In genomic region chr9:114906922-114907571, GRCh38 we compare ENCODE assay signal across 8 cellular contexts. TPM values are rescaled to one million over a fixed set of nuclear protein-coding genes. Genes with fewer than 3 reads are reported as not detected.
DNase-seq lines count a peak whose midpoint lies in the region; ATAC-seq, FAIRE-seq and TF ChIP-seq lines count a peak whose summit lies in the region.

No MANE protein-coding gene starts in this region.

- H3K9ac ChIP-seq in HCT116 (ENCODE audit: low read length) = no peak overlapping the region
- peak overlapping the region; percentile 52 for H3K9ac ChIP-seq in NT2/D1 (ENCODE audit: insufficient read length, low read depth)

- no peak overlapping the region for H2AFZ ChIP-seq in HCT116 (ENCODE audit: low read depth, low read length, poor library complexity, severe bottlenecking)

- DNase-seq in Caco-2 (peak; percentile 66 to 79), HCT116 (ENCODE audit: low read depth, low spot score) (peak; percentile 38), NT2/D1 (ENCODE audit: low read depth, low spot score) (peak; percentile 75), cardiac fibroblast (ENCODE audit: low read depth in 2 of 2) (peak; percentile 66 to 67), midbrain (lab: John Stamatoyannopoulos, UW) (peak; percentile 26), activated gamma-delta T cell treated with Interleukin-2 at 50 U/mL for 16 hours (no peak), GM12891 (ENCODE audit: insufficient read length, low spot score) (no peak)

- TF ChIP-seq POLR2A in HCT116 (IDR thresholded peaks at IDR 0.05; ENCODE audit: borderline replicate concordance, extremely low read depth, insufficient read depth, insufficient read length) = no peak
- TF ChIP-seq POLR2A in GM12891 (IDR thresholded peaks at IDR 0.05; ENCODE audit: low read depth, low read length) = no peak

- ATAC-seq in HCT116 = peak; percentile 78
- ATAC-seq in HG03378 (IDR thresholded peaks at IDR 0.05; ENCODE audit: unreplicated experiment) = no peak

- intact Hi-C loops in Caco-2 (cut with micrococcal nuclease; ENCODE audit: unreplicated experiment) = loop anchor here (1.0 to 5.0 kb wide), 3 partner anchors 168 to 400 kb away; partner anchors contain the start of gene WHRN
- intact Hi-C loops in HCT116 (cut with micrococcal nuclease) = loop anchor here (1.0 kb wide), 3 partner anchors 168 to 245 kb away; partner anchors contain the start of gene TEX48

- no peak for FAIRE-seq in GM12891 (lab: Jason Lieb, UNC)

- RAD21 ChIA-PET in HCT116 (lab: Charles Lee; ENCODE audit: low non-redundant PET in 1 of 2, low total read pairs in 2 of 2, uncharacterized antibody in 2 of 2, unreplicated experiment in 2 of 2) = interaction anchor here (0.7 to 1.4 kb wide), 5 partner anchors 107 to 501 kb away, joined by 3 to 6 read pairs (median 3); partner anchors contain the start of gene TEX48 (in 1 of the 2)

- H3K27ac ChIP-seq in HCT116 (ENCODE audit: low read depth, low read length) = no peak overlapping the region

- H4K20me1 ChIP-seq in HCT116 (ENCODE audit: insufficient read depth) = no peaks in the 10 kb centered on the region

- no peaks in the 10 kb centered on the region for H3K79me2 ChIP-seq in HCT116 (ENCODE audit: insufficient read depth, low read length)

- H3K4me3 Mint-ChIP-seq in Caco-2 (ENCODE audit: unreplicated experiment) = no peak overlapping the region

- BruUV-seq in Caco-2 (replicated peaks; lab: Mats Ljungman, UMichigan) (no TSS peak), HCT116 (replicated peaks; lab: Mats Ljungman, UMichigan) (no TSS peak)

- peaks cover 34% of the 10 kb centered on the region for H3K4me1 Mint-ChIP-seq in Caco-2 (ENCODE audit: low read depth, unreplicated experiment)

- H3K9me2 ChIP-seq in HCT116 (ENCODE audit: insufficient read depth) = no peaks in the 10 kb centered on the region

- no peaks in the 10 kb centered on the region for H3K27me3 Mint-ChIP-seq in Caco-2 (ENCODE audit: insufficient read depth, unreplicated experiment)

- H3K36me3 ChIP-seq in Caco-2 (ENCODE audit: control insufficient read depth, insufficient read depth, low read length) = no peaks in the 10 kb centered on the region
- H3K36me3 ChIP-seq in HCT116 (ENCODE audit: control insufficient read depth in 1 of 2, insufficient read depth in 2 of 2, low read length in 2 of 2) = no peaks in the 10 kb centered on the region
- H3K36me3 ChIP-seq in NT2/D1 (ENCODE audit: insufficient read depth, insufficient read length, low read length) = no peaks in the 10 kb centered on the region

- peaks cover 13% of the 10 kb centered on the region for H3K36me3 Mint-ChIP-seq in Caco-2 (ENCODE audit: insufficient read depth, unreplicated experiment)

- peaks cover 35% of the 10 kb centered on the region for H3K4me1 ChIP-seq in Caco-2
- peaks cover 13 to 20% of the 10 kb centered on the region in 2 experiments for H3K4me1 ChIP-seq in HCT116 (ENCODE audit: control insufficient read depth in 1 of 2, insufficient read depth in 2 of 2, low read length in 2 of 2)
- peaks cover 16% of the 10 kb centered on the region for H3K4me1 ChIP-seq in NT2/D1 (ENCODE audit: insufficient read depth, insufficient read length)

- TF ChIP-seq CTCF in Caco-2 (IDR thresholded peaks at IDR 0.05; ENCODE audit: insufficient read depth in 1 of 2, low read depth in 1 of 2, low read length in 1 of 2, severe bottlenecking in 1 of 2, unreplicated experiment in 1 of 2) (peak; percentile 63 to 71), HCT116 (IDR thresholded peaks at IDR 0.05 in 2 of 3, conservative IDR thresholded peaks at IDR 0.05 in 1 of 3; ENCODE audit: borderline replicate concordance in 1 of 3, insufficient read depth in 1 of 3, low read depth in 2 of 3, low read length in 2 of 3) (peak; percentile 62 to 83 (median 65)), cardiac fibroblast (IDR thresholded peaks at IDR 0.05; ENCODE audit: low read depth, low read length) (peak; percentile 77)

- POLR2A ChIA-PET in Caco-2 (lab: Charles Lee) = no interaction called here
- POLR2A ChIA-PET in HCT116 (lab: Charles Lee) = no interaction called here

- no peak overlapping the region for H3K4me2 ChIP-seq in HCT116 (ENCODE audit: low read length)

- H3K27me3 ChIP-seq in Caco-2 (replicated peaks; ENCODE audit: control insufficient read depth, insufficient read depth, low read length) (no peaks in the 10 kb centered on the region), HCT116 (ENCODE audit: insufficient read depth, low read length) (peaks cover 15% of the 10 kb centered on the region; the same call in 1 of the 2 replicates), NT2/D1 (ENCODE audit: insufficient read depth, insufficient read length) (peaks cover 14% of the 10 kb centered on the region)

- H3K4me3 ChIP-seq in Caco-2 (ENCODE audit: low read depth, low read length) = no peak overlapping the region
- H3K4me3 ChIP-seq in HCT116 (replicated peaks in 1 of 2; ENCODE audit: low read depth in 1 of 2, low read length in 2 of 2) = no peak overlapping the region
- no peak overlapping the region for H3K4me3 ChIP-seq in NT2/D1 (ENCODE audit: insufficient read length, low read depth)
- H3K4me3 ChIP-seq in cardiac fibroblast (replicated peaks in 1 of 2; ENCODE audit: low read depth in 2 of 2, low read length in 2 of 2) = no peak overlapping the region

- TF ChIP-seq RAD21 in HCT116 (IDR thresholded peaks at IDR 0.05; ENCODE audit: low read depth) = peak; percentile 85

- H3K27ac Mint-ChIP-seq in Caco-2 (ENCODE audit: unreplicated experiment) = peak overlapping the region; percentile 92

- no peaks in the 10 kb centered on the region for H3K9me3 Mint-ChIP-seq in Caco-2 (ENCODE audit: unreplicated experiment)

- CTCF ChIA-PET in Caco-2 (lab: Charles Lee) (interaction anchor here (0.7 to 1.6 kb wide), 12 partner anchors 17 to 501 kb away, joined by 3 to 15 read pairs (median 4); no protein-coding TSS in a partner anchor), HCT116 (lab: Charles Lee) (interaction anchor here (0.6 to 10.7 kb wide), 20 partner anchors 9 to 1378 kb away, joined by 3 to 132 read pairs (median 4); partner anchors contain the start of genes TEX48 and TEX53)

- H3K9me3 ChIP-seq in Caco-2 (no peaks in the 10 kb centered on the region), HCT116 (ENCODE audit: control insufficient read depth in 1 of 2, insufficient read depth in 1 of 2, low read depth in 1 of 2, low read length in 2 of 2) (no peaks in the 10 kb centered on the region), NT2/D1 (ENCODE audit: insufficient read depth, low read length) (no peaks in the 10 kb centered on the region)

TF ChIP-seq in HCT116, 20 proteins besides CTCF, POLR2A, EP300 and RAD21 (continues in another document):
- no peak for TF ChIP-seq ZNF274 (IDR thresholded peaks at IDR 0.05; ENCODE audit: low read depth, low read length)
- TF ChIP-seq POLR2AphosphoS5 (IDR thresholded peaks at IDR 0.05; ENCODE audit: low read depth, low read length) = no peak
- TF ChIP-seq ZFX (IDR thresholded peaks at IDR 0.05) = no peak
- TF ChIP-seq EZH2phosphoT487 (IDR thresholded peaks at IDR 0.05; ENCODE audit: borderline replicate concordance) = no peak
- TF ChIP-seq EZH2 (IDR thresholded peaks at IDR 0.05) = no peak
- TF ChIP-seq, protein P1, sequence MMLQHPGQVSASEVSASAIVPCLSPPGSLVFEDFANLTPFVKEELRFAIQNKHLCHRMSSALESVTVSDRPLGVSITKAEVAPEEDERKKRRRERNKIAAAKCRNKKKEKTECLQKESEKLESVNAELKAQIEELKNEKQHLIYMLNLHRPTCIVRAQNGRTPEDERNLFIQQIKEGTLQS (IDR thresholded peaks at IDR 0.05) = no peak
- no peak for TF ChIP-seq MAX (IDR thresholded peaks at IDR 0.05)

TF ChIP-seq in GM12891, 5 proteins besides CTCF, POLR2A, EP300 and RAD21:
- TF ChIP-seq PAX5 (IDR thresholded peaks at IDR 0.05; ENCODE audit: insufficient read depth, low read length, severe bottlenecking) (no peak), TAF1 (IDR thresholded peaks at IDR 0.05; ENCODE audit: low read depth, low read length) (no peak), POU2F2 (IDR thresholded peaks at IDR 0.05; ENCODE audit: low read depth, low read length) (no peak), SPI1 (IDR thresholded peaks at IDR 0.05; ENCODE audit: low read depth, low read length) (no peak), POLR2AphosphoS5 (IDR thresholded peaks at IDR 0.05; ENCODE audit: low read depth, low read length) (no peak)
TF ChIP-seq in GM12891: peak in this region for 0.

RNA-seq across cellular contexts. Expression of gene TNFSF8, which starts 23.3 kb away (rescaled TPM):
- total RNA-seq in Caco-2 (2022) (0.20 TPM in 1 of 2 replicates, not detected in the other), HCT116 (2021; ENCODE audit: unreplicated experiment) (not detected)
- not detected in 2 replicates for polyA plus RNA-seq in HCT116 (2012)
- 0.47 TPM for polyA plus RNA-seq in GM12891 (2012; ENCODE audit: low read depth, missing spikeins)

Comparison
In these comparisons a context has a peak if more than half of its experiments do, and no peak if none do; other contexts are left out.
1. DNase-seq: peak in Caco-2 (2 of 2), HCT116 (single experiment), NT2/D1 (single experiment), cardiac fibroblast (2 of 2) and midbrain (single experiment); none in activated gamma-delta T cell treated with Interleukin-2 at 50 U/mL for 16 hours (single experiment) and GM12891 (single experiment).
2. Peak in every context shown above with its lines, with median percentiles within 50 percentile points of each other: CTCF ChIP-seq.